10 cellular contexts compared by ENCODE assay signal in genomic region chr3:127761101-127761802, GRCh38.
A peak's percentile ranks its signal among the peaks of the same experiment; 100 is the strongest.
DNase-seq lines count a peak whose midpoint lies in the region.
"Had no signal": no experiment of that assay in that cellular context is flagged by ENCODE, and none has a peak within 500 bp of the region (broad histone marks: within the 10 kb centered on the region; RNA-seq: fewer than 3 reads in every experiment).

No MANE protein-coding gene starts in this region.

- H3K27ac ChIP-seq in layer of hippocampus (ENCODE audit: low read depth, low read length) (peak overlapping the region; percentile 69), temporal lobe (ENCODE audit: low read depth, low read length) (peak overlapping the region; percentile 71)
- H3K27ac ChIP-seq: 22Rv1 had no signal

- DNase-seq in DMS53 (lab: John Stamatoyannopoulos, UW) (peak; percentile 23), DMS53 treated with DMSO at 0.1 percent for 48 hours (lab: John Stamatoyannopoulos, UW; ENCODE audit: unreplicated experiment) (no peak), NOMO-1 treated with dmso at 0.1 percent for 144 hours (lab: John Stamatoyannopoulos, UW; ENCODE audit: unreplicated experiment) (peak; percentile 53), NCI-H146 (lab: John Stamatoyannopoulos, UW) (no peak), NCI-H226 (no peak), inferior parietal cortex (ENCODE audit: extremely low spot score) (no peak)
- DNase-seq: activated CD8-positive, alpha-beta memory T cell treated with anti-CD3 and anti-CD28 coated beads, Interleukin-2, amount 50 U/mL, for 4 hours had no signal

- no peaks in the 10 kb centered on the region for H3K27me3 ChIP-seq in layer of hippocampus (ENCODE audit: control insufficient read depth, insufficient read depth, low read length)

Comparison
In these comparisons a context has a peak if more than half of its experiments do, and no peak if none do; other contexts are left out.
1. DNase-seq: peak in DMS53 (single experiment) and NOMO-1 treated with dmso at 0.1 percent for 144 hours (single experiment); none in DMS53 treated with DMSO at 0.1 percent for 48 hours (single experiment), NCI-H146 (single experiment), NCI-H226 (single experiment) and inferior parietal cortex (single experiment).